In the genomic region with DNA sequence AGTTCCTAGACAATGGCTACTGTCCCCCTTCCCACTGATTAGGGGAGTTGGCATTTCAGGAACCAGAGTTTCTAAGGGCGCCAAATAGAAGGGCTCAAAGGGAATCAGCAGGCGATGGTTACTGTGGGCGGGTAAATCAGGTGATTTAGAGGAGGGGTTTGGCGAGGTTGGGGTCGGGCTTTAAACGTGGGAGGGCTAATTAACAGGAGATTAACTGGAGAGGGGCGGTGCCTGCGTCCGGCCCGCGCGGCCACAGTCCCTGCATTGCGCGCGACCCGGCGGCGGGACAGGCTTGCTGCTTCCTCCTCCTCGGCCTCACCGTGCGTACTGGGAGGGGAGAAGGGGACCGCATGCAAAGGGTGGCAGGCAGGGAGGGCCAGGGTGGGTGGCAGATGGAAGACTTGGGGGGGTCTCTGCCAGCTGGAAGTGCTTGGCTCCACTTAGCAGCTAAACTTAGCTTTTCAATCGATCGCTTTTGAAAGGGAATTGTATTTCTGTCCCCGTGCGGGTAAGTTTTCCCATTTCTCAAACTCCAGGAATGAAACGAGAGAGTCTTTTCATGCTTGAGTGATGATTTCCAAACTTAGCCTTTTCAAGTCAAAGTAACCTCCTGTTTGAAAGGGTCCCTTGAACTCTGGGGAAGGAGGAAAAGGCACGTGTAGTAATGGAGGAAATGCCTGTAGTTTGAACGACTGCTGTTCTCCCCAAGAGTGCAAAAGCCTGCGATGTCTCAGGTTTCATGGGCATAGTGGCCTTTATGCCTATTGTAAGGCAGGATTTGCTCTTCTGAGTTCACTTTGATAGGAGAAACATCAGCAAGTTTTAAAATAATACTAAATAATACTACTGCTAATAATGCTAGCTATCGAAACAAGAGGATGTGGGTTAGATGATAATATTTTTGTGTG, we compare ENCODE assay signal across 8 cellular contexts. TPM values are rescaled to one million over a fixed set of nuclear protein-coding genes. Genes with fewer than 3 reads are reported as not detected.
A peak's percentile ranks its signal among the peaks of the same experiment; 100 is the strongest.
DNase-seq lines count a peak whose midpoint lies in the region; ATAC-seq and TF ChIP-seq lines count a peak whose summit lies in the region.

A gene with protein sequence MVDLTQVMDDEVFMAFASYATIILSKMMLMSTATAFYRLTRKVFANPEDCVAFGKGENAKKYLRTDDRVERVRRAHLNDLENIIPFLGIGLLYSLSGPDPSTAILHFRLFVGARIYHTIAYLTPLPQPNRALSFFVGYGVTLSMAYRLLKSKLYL (plus strand): TSS at position 255 of the 908 bp plus-strand sequence. CDS start 6,608 bp downstream, outside the sequence.

- intact Hi-C loops in dendritic cell treated with granulocyte-macrophage colony-stimulating factor and Interleukin-4, amounts not matched to agents 40 ng/mL and 50 ng/mL, for 4 days (cut with micrococcal nuclease) = loop anchor here (1.0 kb wide), 1 partner anchor 46 kb away; no protein-coding TSS in a partner anchor

- H3K4me1 Mint-ChIP-seq in dendritic cell treated with granulocyte-macrophage colony-stimulating factor and Interleukin-4, amounts not matched to agents 40 ng/mL and 50 ng/mL, for 4 days (ENCODE audit: low read depth) = peaks cover 48% of the 10 kb centered on the region

- TF ChIP-seq CTCF in GM12875 (IDR thresholded peaks at IDR 0.05; ENCODE audit: borderline replicate concordance, insufficient read depth, low read depth, low read length) = no peak

- H3K27ac ChIP-seq in temporal lobe (ENCODE audit: low read depth, low read length) = peak within 1 kb of the TSS; percentile 56

- H3K27ac Mint-ChIP-seq in dendritic cell treated with granulocyte-macrophage colony-stimulating factor and Interleukin-4, amounts not matched to agents 40 ng/mL and 50 ng/mL, for 4 days = peak within 1 kb of the TSS; percentile 85

- peaks cover 10% of the 10 kb centered on the region for H3K36me3 Mint-ChIP-seq in dendritic cell treated with granulocyte-macrophage colony-stimulating factor and Interleukin-4, amounts not matched to agents 40 ng/mL and 50 ng/mL, for 4 days (ENCODE audit: low read depth)

- DNase-seq in NCI-H774 (lab: John Stamatoyannopoulos, UW) (peak; percentile 85), left lobe of liver (ENCODE audit: low spot score) (peak; percentile 94), inferior parietal cortex (ENCODE audit: extremely low spot score) (no peak)
- no peak for DNase-seq in effector CD4-positive, alpha-beta T cell

- H3K9me3 Mint-ChIP-seq in dendritic cell treated with granulocyte-macrophage colony-stimulating factor and Interleukin-4, amounts not matched to agents 40 ng/mL and 50 ng/mL, for 4 days = no peaks in the 10 kb centered on the region

- peak within 1 kb of the TSS; percentile 50 for H3K4me3 ChIP-seq in GM12875 (ENCODE audit: low read depth, low read length)

- H3K27me3 Mint-ChIP-seq in dendritic cell treated with granulocyte-macrophage colony-stimulating factor and Interleukin-4, amounts not matched to agents 40 ng/mL and 50 ng/mL, for 4 days = no peaks in the 10 kb centered on the region

- ATAC-seq in HG02970 (IDR thresholded peaks at IDR 0.05; ENCODE audit: low FRiP score, unreplicated experiment) (peak; percentile 50), left lobe of liver (peak; percentile 86)

- H3K4me3 Mint-ChIP-seq in dendritic cell treated with granulocyte-macrophage colony-stimulating factor and Interleukin-4, amounts not matched to agents 40 ng/mL and 50 ng/mL, for 4 days = peak within 1 kb of the TSS; percentile 74

RNA-seq across cellular contexts. Expression of the gene that starts here (rescaled TPM):
- total RNA-seq in left lobe of liver (1,460 TPM), temporal lobe (0.98 TPM)

Comparison
In these comparisons a context has a peak if more than half of its experiments do, and no peak if none do; other contexts are left out.
1. RNA of the gene that starts here (total RNA-seq): 1,460 TPM in left lobe of liver (single experiment); 0.98 TPM in temporal lobe (single experiment); every median in the first group is over 100 times any median in the second.
2. DNase-seq: peak in NCI-H774 (single experiment) and left lobe of liver (single experiment); none in inferior parietal cortex (single experiment) and effector CD4-positive, alpha-beta T cell (single experiment).